Comparison of ENCODE assay signal across 16 cellular contexts in genomic region chr17:44184212-44184810, GRCh38. TPM values are rescaled to one million over a fixed set of nuclear protein-coding genes. Genes with fewer than 3 reads are reported as not detected.
DNase-seq lines count a peak whose midpoint lies in the region; ATAC-seq and TF ChIP-seq lines count a peak whose summit lies in the region.
"Had no signal": no experiment of that assay in that cellular context is flagged by ENCODE, and none has a peak within 500 bp of the region (broad histone marks: within the 10 kb centered on the region; RNA-seq: fewer than 3 reads in every experiment).

No MANE protein-coding gene starts in this region.

- H3K79me2 ChIP-seq in OCI-LY7 (ENCODE audit: insufficient read depth, low read depth, low read length), result peaks cover 57% of the 10 kb centered on the region

- POLR2A ChIA-PET in OCI-LY7 (lab: Charles Lee), result interaction anchor here (1.1 to 1.7 kb wide), 2 partner anchors 14 to 33 kb away, joined by 3 to 6 read pairs; no protein-coding TSS in a partner anchor

- BruUV-seq in OCI-LY7 (replicated peaks; lab: Mats Ljungman, UMichigan), result no TSS peak

- DNase-seq in Right ventricle myocardium superior (peak; percentile 3), cardiac septum (ENCODE audit: low spot score) (no peak), OCI-LY7 (ENCODE audit: low spot score) (no peak), ureter (ENCODE audit: low spot score) (no peak), HUDEP-2 (lab: John Stamatoyannopoulos, UW; ENCODE audit: unreplicated experiment in 76 of 76) (no peak), cerebellum (ENCODE audit: low spot score) (no peak)
- DNase-seq: activated naive CD4-positive, alpha-beta T cell treated with anti-CD3 and anti-CD28 coated beads, Interleukin-2, amount 10 ng/mL, durations not matched to agents 7 days and 5 days; hypothalamus; Kasumi-1; midbrain; SK-N-SH; stimulated activated naive CD4-positive, alpha-beta T cell treated with Interleukin-2 at 50 U/mL for 16 hours had no signal

- H4K20me1 ChIP-seq in OCI-LY7 (ENCODE audit: insufficient read depth, low read length), result peaks cover 18% of the 10 kb centered on the region

- H2AFZ ChIP-seq in OCI-LY7 (ENCODE audit: low read length), result no peak overlapping the region

- TF ChIP-seq CTCF in OCI-LY7 (conservative IDR thresholded peaks at IDR 0.05; ENCODE audit: low read length), result no peak
- TF ChIP-seq CTCF in brain (conservative IDR thresholded peaks at IDR 0.05), result no peak

- H3K27ac ChIP-seq in OCI-LY7 (ENCODE audit: low read depth, low read length, poor library complexity, severe bottlenecking), result no peak overlapping the region

- H3K4me2 ChIP-seq in OCI-LY7 (ENCODE audit: low read length), result peak overlapping the region; percentile 96

- H3K36me3 Mint-ChIP-seq in brain, result peaks cover 24% of the 10 kb centered on the region
- peaks cover 13% of the 10 kb centered on the region for H3K36me3 Mint-ChIP-seq in stimulated activated memory B cell treated with anti-CD40 and anti-IgM and Interleukin-4, amounts not matched to agents 10 μg/mL and 1 μg/mL and 100 μg/mL, for 72 hours

- peaks cover 9% of the 10 kb centered on the region for H3K27me3 Mint-ChIP-seq in brain
- H3K27me3 Mint-ChIP-seq in stimulated activated memory B cell treated with anti-CD40 and anti-IgM and Interleukin-4, amounts not matched to agents 10 μg/mL and 1 μg/mL and 100 μg/mL, for 72 hours, result no peaks in the 10 kb centered on the region
- H3K27me3 Mint-ChIP-seq: activated naive CD4-positive, alpha-beta T cell treated with anti-CD3 and anti-CD28 coated beads, Interleukin-2, amount 10 ng/mL, durations not matched to agents 7 days and 5 days had no signal

- no peak for ATAC-seq in Right ventricle myocardium superior (ENCODE audit: poor library complexity)
- ATAC-seq in stimulated activated memory B cell treated with anti-CD40 and anti-IgM and Interleukin-4, amounts not matched to agents 10 μg/mL and 1 μg/mL and 100 μg/mL, for 72 hours, result no peak

- H3K36me3 ChIP-seq in OCI-LY7 (ENCODE audit: insufficient read depth, low read length), result peaks cover 34% of the 10 kb centered on the region

- no peaks in the 10 kb centered on the region for H3K9me3 ChIP-seq in OCI-LY7 (ENCODE audit: low read length)
- H3K9me3 ChIP-seq: SK-N-SH had no signal

- H3K9me2 ChIP-seq in OCI-LY7 (ENCODE audit: insufficient read depth, low read length), result no peaks in the 10 kb centered on the region
- H3K9me2 ChIP-seq: SK-N-SH had no signal

- peak overlapping the region in 2 of 5 experiments; percentile 13 to 49 for H3K27ac Mint-ChIP-seq in brain
- peak overlapping the region; percentile 90 for H3K27ac Mint-ChIP-seq in stimulated activated memory B cell treated with anti-CD40 and anti-IgM and Interleukin-4, amounts not matched to agents 10 μg/mL and 1 μg/mL and 100 μg/mL, for 72 hours

- peaks cover 49% of the 10 kb centered on the region for H3K4me1 Mint-ChIP-seq in brain
- peaks cover 46% of the 10 kb centered on the region for H3K4me1 Mint-ChIP-seq in stimulated activated memory B cell treated with anti-CD40 and anti-IgM and Interleukin-4, amounts not matched to agents 10 μg/mL and 1 μg/mL and 100 μg/mL, for 72 hours

- peak overlapping the region; percentile 76 for H3K4me3 ChIP-seq in OCI-LY7 (ENCODE audit: low read depth, low read length, poor library complexity, severe bottlenecking)

- H3K4me3 Mint-ChIP-seq in brain, result peak overlapping the region; percentile 45 to 100 (median 98)
- H3K4me3 Mint-ChIP-seq in stimulated activated memory B cell treated with anti-CD40 and anti-IgM and Interleukin-4, amounts not matched to agents 10 μg/mL and 1 μg/mL and 100 μg/mL, for 72 hours, result no peak overlapping the region

- CTCF ChIA-PET in OCI-LY7 (lab: Charles Lee; ENCODE audit: unreplicated experiment), result interaction anchor here (1.8 kb wide), 1 partner anchor 61 kb away, joined by 5 read pairs; the partner anchor contains the start of gene HDAC5

- peaks cover 26% of the 10 kb centered on the region for H3K4me1 ChIP-seq in OCI-LY7 (ENCODE audit: insufficient read depth, low read length, poor library complexity, severe bottlenecking)

- H3K9me3 Mint-ChIP-seq in brain, result peaks cover 0 to 4% (median 0%) of the 10 kb centered on the region in 5 experiments
- no peaks in the 10 kb centered on the region for H3K9me3 Mint-ChIP-seq in stimulated activated memory B cell treated with anti-CD40 and anti-IgM and Interleukin-4, amounts not matched to agents 10 μg/mL and 1 μg/mL and 100 μg/mL, for 72 hours
- H3K9me3 Mint-ChIP-seq: activated naive CD4-positive, alpha-beta T cell treated with anti-CD3 and anti-CD28 coated beads, Interleukin-2, amount 10 ng/mL, durations not matched to agents 7 days and 5 days had no signal

- intact Hi-C loops in Right ventricle myocardium superior (cut with DNase I), result loop anchor here (10.0 kb wide), 1 partner anchor 60 kb away; the partner anchor contains the start of gene HDAC5
- intact Hi-C loops in cardiac septum (cut with DNase I), result no loop called here
- intact Hi-C loops in OCI-LY7 (cut with micrococcal nuclease; ENCODE audit: unreplicated experiment), result no loop called here

RNA-seq across cellular contexts. Expression of gene TMUB2, which starts 2.5 kb away (rescaled TPM):
- 19.6 TPM for total RNA-seq in Right ventricle myocardium superior
- 20.5 TPM for total RNA-seq in cardiac septum
- total RNA-seq in OCI-LY7 (2014; rRNA removed; shearing (Covaris generic)), result 16.0 and 21.3 TPM in 2 replicates
- 21.9 and 25.9 TPM in 2 replicates for total RNA-seq in OCI-LY7 (2022)
- 63.5 TPM for polyA plus RNA-seq in brain (ENCODE audit: insufficient read depth, low read depth, low replicate concordance)
- total RNA-seq in ureter, result 41.4 TPM
- total RNA-seq in cerebellum, result 20.9 TPM

RNA-seq across cellular contexts. Expression of gene ASB16, which starts 13.8 kb away (rescaled TPM):
- total RNA-seq in Right ventricle myocardium superior (14.8 TPM), cardiac septum (8.9 TPM), OCI-LY7 (2022) (0.30 and 1.7 TPM in 2 replicates), ureter (0.36 TPM), cerebellum (not detected)
- 0.44 and 0.57 TPM in 2 replicates for total RNA-seq in OCI-LY7 (2014; rRNA removed; shearing (Covaris generic))
- polyA plus RNA-seq in brain (ENCODE audit: insufficient read depth, low read depth, low replicate concordance), result 0.92 TPM
- total RNA-seq: bronchial epithelial cell, osteocyte had no signal
- polyA plus RNA-seq: SK-N-SH had no signal

RNA-seq across cellular contexts. Expression of gene ATXN7L3, which starts 15.4 kb away (rescaled TPM):
- 35.7 TPM for total RNA-seq in Right ventricle myocardium superior
- 37.8 TPM for total RNA-seq in cardiac septum
- total RNA-seq in OCI-LY7 (2014; rRNA removed; shearing (Covaris generic)), result 57.7 and 66.5 TPM in 2 replicates
- 106 and 107 TPM in 2 replicates for total RNA-seq in OCI-LY7 (2022)
- 77.5 TPM for polyA plus RNA-seq in brain (ENCODE audit: insufficient read depth, low read depth, low replicate concordance)
- 66.7 TPM for total RNA-seq in ureter
- total RNA-seq in cerebellum, result 43.9 TPM

RNA-seq across cellular contexts. Expression of gene UBTF, which starts 35.2 kb away (rescaled TPM):
- total RNA-seq in Right ventricle myocardium superior (52.7 TPM), cardiac septum (53.1 TPM), OCI-LY7 (2022) (215 and 228 TPM in 2 replicates), ureter (108 TPM), cerebellum (59.0 TPM)
- total RNA-seq in OCI-LY7 (2014; rRNA removed; shearing (Covaris generic)), result 155 and 257 TPM in 2 replicates
- 112 TPM for polyA plus RNA-seq in brain (ENCODE audit: insufficient read depth, low read depth, low replicate concordance)

RNA-seq across cellular contexts. Expression of gene HROB, which starts 42.6 kb away (rescaled TPM):
- 0.59 TPM for total RNA-seq in Right ventricle myocardium superior
- 0.65 TPM for total RNA-seq in cardiac septum
- total RNA-seq in OCI-LY7 (2014; rRNA removed; shearing (Covaris generic)), result 10.9 and 13.3 TPM in 2 replicates
- 24.7 and 27.3 TPM in 2 replicates for total RNA-seq in OCI-LY7 (2022)
- 3.9 TPM for polyA plus RNA-seq in brain (ENCODE audit: insufficient read depth, low read depth, low replicate concordance)
- total RNA-seq in ureter, result 1.3 TPM
- total RNA-seq in cerebellum, result 1.4 TPM
